24 cellular contexts compared by ENCODE assay signal in genomic region chr1:68620575-68620974, GRCh38.
DNase-seq lines count a peak whose midpoint lies in the region; ATAC-seq, FAIRE-seq and TF ChIP-seq lines count a peak whose summit lies in the region.
"Had no signal": no experiment of that assay in that cellular context is flagged by ENCODE, and none has a peak within 500 bp of the region (broad histone marks: within the 10 kb centered on the region; RNA-seq: fewer than 3 reads in every experiment).

No MANE protein-coding gene starts in this region.

- H3K4me3 ChIP-seq in HepG2 (replicated peaks in 1 of 3; ENCODE audit: insufficient read depth in 1 of 3, low read depth in 2 of 3, low read length in 3 of 3) (no peak overlapping the region), right lobe of liver (no peak overlapping the region), OCI-LY7 (ENCODE audit: low read depth, low read length, poor library complexity, severe bottlenecking) (no peak overlapping the region), dorsolateral prefrontal cortex (no peak overlapping the region)

- peaks cover 39% of the 10 kb centered on the region for H3K9me3 Mint-ChIP-seq in nephron progenitor cell

- POLR2A ChIA-PET in HepG2 (lab: Yijun Ruan, JAX): no interaction called here
- POLR2A ChIA-PET in OCI-LY7 (lab: Charles Lee): no interaction called here

- H3K36me3 Mint-ChIP-seq in nephron progenitor cell (ENCODE audit: low read depth) (no peaks in the 10 kb centered on the region), T-helper 17 cell (ENCODE audit: low read depth) (no peaks in the 10 kb centered on the region)
- H3K36me3 Mint-ChIP-seq: CD4-positive, CD25-positive, alpha-beta regulatory T cell; CD8-positive, alpha-beta memory T cell had no signal

- peaks cover 87% of the 10 kb centered on the region for H3K9me3 ChIP-seq in HepG2 (ENCODE audit: low read length)
- H3K9me3 ChIP-seq in right lobe of liver: no peaks in the 10 kb centered on the region
- H3K9me3 ChIP-seq in OCI-LY7 (ENCODE audit: low read length): no peaks in the 10 kb centered on the region
- peaks cover 2% of the 10 kb centered on the region for H3K9me3 ChIP-seq in T-helper 17 cell (ENCODE audit: control insufficient read depth, low read length, poor library complexity, severe bottlenecking)
- H3K9me3 ChIP-seq: BE2C had no signal

- H3K27me3 ChIP-seq in HepG2 (ENCODE audit: control insufficient read depth in 1 of 2, insufficient read depth in 2 of 2, low read length in 2 of 2): no peaks in the 10 kb centered on the region
- H3K27me3 ChIP-seq in right lobe of liver: no peaks in the 10 kb centered on the region
- H3K27me3 ChIP-seq in dorsolateral prefrontal cortex: no peaks in the 10 kb centered on the region
- H3K27me3 ChIP-seq: BE2C had no signal

- H3K4me3 Mint-ChIP-seq in nephron progenitor cell: no peak overlapping the region
- no peak overlapping the region for H3K4me3 Mint-ChIP-seq in T-helper 17 cell
- H3K4me3 Mint-ChIP-seq: CD4-positive, CD25-positive, alpha-beta regulatory T cell; CD8-positive, alpha-beta memory T cell; HFFc6 had no signal

- no peak for TF ChIP-seq RAD21 in HepG2 (CRISPR knock-in tag; IDR thresholded peaks at IDR 0.05)

- WGBS in HepG2 (ENCODE audit: low lambda C conversion rate): 4% methylated on average over 1 of the region's 1 CpG
- 67% methylated on average over 1 of the region's 1 CpG for WGBS in right lobe of liver (ENCODE audit: insufficient coverage, low coverage, low lambda C conversion rate, missing lambda C conversion rate)

- BruUV-seq in HepG2 (replicated peaks; lab: Mats Ljungman, UMichigan) (no TSS peak), OCI-LY7 (replicated peaks; lab: Mats Ljungman, UMichigan) (no TSS peak)

- in situ Hi-C loops in HepG2 (cut with HindIII; ENCODE audit: extremely low pct_ligation_motif_present, low pct_unique_long_range_greater_than_20kb): no loop called here

- no peaks in the 10 kb centered on the region for H4K20me1 ChIP-seq in HepG2 (ENCODE audit: insufficient read depth, low read length)
- H4K20me1 ChIP-seq in OCI-LY7 (ENCODE audit: insufficient read depth, low read length): no peaks in the 10 kb centered on the region

- H3K27ac Mint-ChIP-seq in nephron progenitor cell (no peak overlapping the region), T-helper 17 cell (no peak overlapping the region)
- H3K27ac Mint-ChIP-seq: CD4-positive, CD25-positive, alpha-beta regulatory T cell; CD8-positive, alpha-beta memory T cell; HFFc6 had no signal

- intact Hi-C loops in HepG2 (cut with micrococcal nuclease; ENCODE audit: unreplicated experiment) (no loop called here), right lobe of liver (cut with DNase I) (no loop called here), OCI-LY7 (cut with micrococcal nuclease; ENCODE audit: unreplicated experiment) (no loop called here), dorsolateral prefrontal cortex (cut with DNase I) (no loop called here)

- no peaks in the 10 kb centered on the region for H3K79me2 ChIP-seq in HepG2 (ENCODE audit: insufficient read depth, low read length)
- H3K79me2 ChIP-seq in OCI-LY7 (ENCODE audit: insufficient read depth, low read depth, low read length): no peaks in the 10 kb centered on the region

- H3K4me1 Mint-ChIP-seq in nephron progenitor cell (peaks cover 6% of the 10 kb centered on the region), T-helper 17 cell (no peaks in the 10 kb centered on the region)
- H3K4me1 Mint-ChIP-seq: CD4-positive, CD25-positive, alpha-beta regulatory T cell; CD8-positive, alpha-beta memory T cell had no signal

- FAIRE-seq in HepG2 (lab: Jason Lieb, UNC): no peak
- FAIRE-seq: G401.6, GM12891 had no signal

- no peaks in the 10 kb centered on the region for H3K27me3 Mint-ChIP-seq in nephron progenitor cell (ENCODE audit: low read depth, poor library complexity)
- H3K27me3 Mint-ChIP-seq in T-helper 17 cell: no peaks in the 10 kb centered on the region
- H3K27me3 Mint-ChIP-seq: CD4-positive, CD25-positive, alpha-beta regulatory T cell; CD8-positive, alpha-beta memory T cell had no signal

- ATAC-seq in HepG2 (no peak), right lobe of liver (no peak), T-helper 17 cell (no peak), omental fat pad (ENCODE audit: low FRiP score) (no peak)

- TF ChIP-seq EP300 in HepG2 (IDR thresholded peaks at IDR 0.05; ENCODE audit: low read depth in 2 of 2, low read length in 2 of 2): no peak
- no peak for TF ChIP-seq EP300 in HepG2 (CRISPR knock-in tag; IDR thresholded peaks at IDR 0.05; ENCODE audit: borderline replicate concordance)

- no peak overlapping the region for H3K9ac ChIP-seq in HepG2 (ENCODE audit: insufficient read depth, low read depth, low read length)

- no peaks in the 10 kb centered on the region for H3K9me2 ChIP-seq in OCI-LY7 (ENCODE audit: insufficient read depth, low read length)

- H3K36me3 ChIP-seq in HepG2 (replicated peaks in 1 of 2; ENCODE audit: control insufficient read depth in 1 of 2, insufficient read depth in 2 of 2, low read length in 2 of 2) (no peaks in the 10 kb centered on the region), right lobe of liver (no peaks in the 10 kb centered on the region), OCI-LY7 (ENCODE audit: insufficient read depth, low read length) (no peaks in the 10 kb centered on the region)
- H3K36me3 ChIP-seq: BE2C had no signal

- DNase-seq in HepG2 (ENCODE audit: low spot score): no peak
- no peak for DNase-seq in right lobe of liver
- peak; percentile 8 for DNase-seq in OCI-LY7 (ENCODE audit: low spot score)
- DNase-seq in dorsolateral prefrontal cortex: no peak
- peak; percentile 9 for DNase-seq in nephron progenitor cell
- no peak for DNase-seq in T-helper 17 cell
- DNase-seq in H4 (ENCODE audit: low spot score): no peak
- DNase-seq in omental fat pad (ENCODE audit: low spot score): no peak
- DNase-seq: ACHN; BE2C; C1 segment of cervical spinal cord; CD4-positive, CD25-positive, alpha-beta regulatory T cell; CD8-positive, alpha-beta memory T cell; COR-L47; DMS153; GOT3; HCEC 1CT; HFFc6; IMR-90; Karpas-422; KBM-7 had no signal

- H2AFZ ChIP-seq in HepG2 (ENCODE audit: low read length) (no peak overlapping the region), OCI-LY7 (ENCODE audit: low read length) (no peak overlapping the region)

- CTCF ChIA-PET in HepG2 (lab: Yijun Ruan, JAX; ENCODE audit: low intra/inter-chr PET ratio, low total read pairs): no interaction called here
- CTCF ChIA-PET in OCI-LY7 (lab: Charles Lee; ENCODE audit: unreplicated experiment): no interaction called here

- H3K27ac ChIP-seq in HepG2 (ENCODE audit: extremely low read length, insufficient read depth, low read length): no peak overlapping the region
- H3K27ac ChIP-seq in right lobe of liver: no peak overlapping the region
- H3K27ac ChIP-seq in OCI-LY7 (ENCODE audit: low read depth, low read length, poor library complexity, severe bottlenecking): no peak overlapping the region
- H3K27ac ChIP-seq in dorsolateral prefrontal cortex: peak overlapping the region in 38 of 59 donors; percentile 4 to 75 (median 55)
- H3K27ac ChIP-seq: HL-60 had no signal

- TF ChIP-seq CTCF in HepG2 (CRISPR knock-in tag; IDR thresholded peaks at IDR 0.05) (no peak), right lobe of liver (IDR thresholded peaks at IDR 0.05) (no peak), OCI-LY7 (conservative IDR thresholded peaks at IDR 0.05; ENCODE audit: low read length) (no peak), dorsolateral prefrontal cortex (IDR thresholded peaks at IDR 0.05 in 54 of 56, conservative IDR thresholded peaks at IDR 0.05 in 2 of 56; ENCODE audit: low read depth in 1 of 56, partially characterized antibody in 56 of 56) (no peak), nephron progenitor cell (IDR thresholded peaks at IDR 0.05) (no peak), omental fat pad (IDR thresholded peaks at IDR 0.05) (no peak)

- H3K4me2 ChIP-seq in HepG2 (ENCODE audit: low read depth, low read length) (no peak overlapping the region), OCI-LY7 (ENCODE audit: low read length) (no peak overlapping the region)

- TF ChIP-seq POLR2A in HepG2 (IDR thresholded peaks at IDR 0.05; ENCODE audit: insufficient read depth in 1 of 2, low read depth in 2 of 2, low read length in 2 of 2) (no peak), right lobe of liver (IDR thresholded peaks at IDR 0.05) (no peak)

- H3K4me1 ChIP-seq in HepG2 (ENCODE audit: insufficient read depth, low read length) (no peaks in the 10 kb centered on the region), right lobe of liver (no peaks in the 10 kb centered on the region), OCI-LY7 (ENCODE audit: insufficient read depth, low read length, poor library complexity, severe bottlenecking) (no peaks in the 10 kb centered on the region)
- H3K4me1 ChIP-seq: BE2C had no signal

TF ChIP-seq in HepG2, 621 proteins besides CTCF, POLR2A, EP300 and RAD21:
- TF ChIP-seq ZFP36 (IDR thresholded peaks at IDR 0.05; ENCODE audit: borderline replicate concordance, low read depth, low read length, partially characterized antibody) (peak; percentile 40), ZSCAN21 (CRISPR knock-in tag; IDR thresholded peaks at IDR 0.05; ENCODE audit: borderline replicate concordance) (no peak)

Comparison
In these comparisons a context has a peak if more than half of its experiments do, and no peak if none do; other contexts are left out.
1. DNase-seq: peak in OCI-LY7 (single experiment) and nephron progenitor cell (single experiment); none in HepG2 (single experiment), right lobe of liver (0 of 3), dorsolateral prefrontal cortex (0 of 10), T-helper 17 cell (0 of 3), H4 (single experiment) and omental fat pad (single experiment).
2. H3K27ac ChIP-seq: peak in dorsolateral prefrontal cortex (38 of 59); none in HepG2 (single experiment), right lobe of liver (0 of 3) and OCI-LY7 (single experiment).